In genomic region chr5:43020294-43020711, GRCh38 we compare ENCODE assay signal across 1 cellular context.
TF ChIP-seq lines count a peak whose summit lies in the region.

No MANE protein-coding gene starts in this region.

TF ChIP-seq in GM23338, 12 proteins besides CTCF, POLR2A, EP300 and RAD21 (continued from another document):
- TF ChIP-seq EZH2 (IDR thresholded peaks at IDR 0.05; ENCODE audit: low read depth, unreplicated experiment) = peak; percentile 64
- TF ChIP-seq REST (IDR thresholded peaks at IDR 0.05; ENCODE audit: unreplicated experiment) = no peak
- no peak for TF ChIP-seq NANOG (IDR thresholded peaks at IDR 0.05; ENCODE audit: borderline replicate concordance)
- TF ChIP-seq JUNB (IDR thresholded peaks at IDR 0.05; ENCODE audit: unreplicated experiment) = no peak
